Comparison of ENCODE assay signal across 6 cellular contexts in genomic region chr13:71778998-71779397, GRCh38.
DNase-seq lines count a peak whose midpoint lies in the region; ATAC-seq, FAIRE-seq and TF ChIP-seq lines count a peak whose summit lies in the region.
"Not testable (repeated sequence)": the region's sequence is repeated elsewhere in the genome, so short reads cannot be mapped to it uniquely, and the experiment has no call there.

No MANE protein-coding gene starts in this region.

- not testable (repeated sequence) for ATAC-seq in K562

- CTCF ChIA-PET in K562 (lab: Yijun Ruan, JAX; ENCODE audit: low intra/inter-chr PET ratio) = not testable (repeated sequence)

- H3K9ac ChIP-seq in K562 (ENCODE audit: insufficient read depth in 1 of 2, low read depth in 2 of 2, low read length in 2 of 2); kidney (ENCODE audit: low read length in 2 of 2): not testable (repeated sequence)

- intact Hi-C loops in K562 (cut with micrococcal nuclease); kidney (cut with DNase I): not testable (repeated sequence)

- not testable (repeated sequence) for H2AFZ ChIP-seq in K562 (ENCODE audit: low read depth, low read length)

- not testable (repeated sequence) for DNase-seq in RCC 7860 (ENCODE audit: low spot score); K562 (ENCODE audit: extremely low read depth in 1 of 4, low spot score in 3 of 4); kidney; small intestine

- H3K4me3 ChIP-seq in K562; kidney (ENCODE audit: low read length in 2 of 2); small intestine (ENCODE audit: low read depth in 1 of 2, low read length in 2 of 2): not testable (repeated sequence)

- H3K9me3 ChIP-seq in K562 (replicated peaks; ENCODE audit: control insufficient read depth, insufficient read depth, low read depth, low read length); kidney (ENCODE audit: control insufficient read depth in 1 of 2, low read length in 2 of 2); small intestine (ENCODE audit: control insufficient read depth, low read depth): not testable (repeated sequence)

- H3K79me2 ChIP-seq in K562 (ENCODE audit: control insufficient read depth, insufficient read depth, low read length) = not testable (repeated sequence)

- not testable (repeated sequence) for H3K4me1 ChIP-seq in K562 (replicated peaks in 1 of 2; ENCODE audit: control insufficient read depth in 2 of 2, insufficient read depth in 2 of 2, low read length in 2 of 2); kidney (ENCODE audit: control insufficient read depth in 1 of 2, insufficient read depth in 1 of 2, low read depth in 1 of 2, low read length in 2 of 2); small intestine (ENCODE audit: control insufficient read depth in 2 of 2, insufficient read depth in 1 of 2, low read depth in 1 of 2, low read length in 1 of 2)

- 45% methylated on average over 9 of the region's 11 CpGs for WGBS in K562 (ENCODE audit: insufficient coverage, low coverage, missing lambda C conversion rate)
- WGBS in small intestine, 3 donors = 85 to 91% (median 90%) methylated on average over 5 to 11 of the region's 11 CpGs

- in situ Hi-C loops in K562 (cut with MboI) = not testable (repeated sequence)

- TF ChIP-seq POLR2A in K562 (conservative IDR thresholded peaks at IDR 0.05) = not testable (repeated sequence)

- not testable (repeated sequence) for H3K27me3 ChIP-seq in K562 (ENCODE audit: control insufficient read depth in 2 of 2, insufficient read depth in 2 of 2, low read length in 2 of 2); small intestine (ENCODE audit: control insufficient read depth in 2 of 2, insufficient read depth in 2 of 2, low read length in 2 of 2)

- not testable (repeated sequence) for H4K20me1 ChIP-seq in K562 (replicated peaks; ENCODE audit: control insufficient read depth, insufficient read depth, low read length)

- not testable (repeated sequence) for H3K27ac ChIP-seq in K562 (ENCODE audit: extremely low read depth, low read depth, low read length); kidney (ENCODE audit: low read depth in 2 of 2, low read length in 2 of 2); small intestine (ENCODE audit: low read depth in 1 of 2, low read length in 1 of 2)

- not testable (repeated sequence) for TF ChIP-seq RAD21 in K562 (CRISPR knock-in tag; conservative IDR thresholded peaks at IDR 0.05 in 1 of 2, IDR thresholded peaks at IDR 0.05 in 1 of 2)

- not testable (repeated sequence) for H3K9me1 ChIP-seq in K562 (ENCODE audit: control insufficient read depth, insufficient read depth, low read length)

- not testable (repeated sequence) for BruUV-seq in K562 (replicated peaks; lab: Mats Ljungman, UMichigan)

- not testable (repeated sequence) for TF ChIP-seq EP300 in K562 (IDR thresholded peaks at IDR 0.05; ENCODE audit: low read length)

- POLR2A ChIA-PET in K562 (lab: Yijun Ruan, JAX) = not testable (repeated sequence)

- H3K36me3 ChIP-seq in K562 (ENCODE audit: control insufficient read depth, insufficient read depth, low read length); kidney (ENCODE audit: control insufficient read depth in 1 of 2, insufficient read depth in 2 of 2, low read length in 2 of 2); small intestine (ENCODE audit: control insufficient read depth in 2 of 2, insufficient read depth in 2 of 2, low read length in 2 of 2): not testable (repeated sequence)

- not testable (repeated sequence) for H3K4me2 ChIP-seq in K562 (ENCODE audit: insufficient read depth, low read length)

- FAIRE-seq in A204.1 (lab: Jason Lieb, UNC) (peak; percentile 32), RCC 7860 (lab: Jason Lieb, UNC) (peak; percentile 38), endometrium (lab: Jason Lieb, UNC) (peak; percentile 92), kidney (lab: Jason Lieb, UNC) (peak; percentile 98), small intestine (lab: Jason Lieb, UNC) (peak; percentile 90)
- not testable (repeated sequence) for FAIRE-seq in K562 (lab: Jason Lieb, UNC)

- TF ChIP-seq CTCF in K562 (IDR thresholded peaks at IDR 0.05 in 2 of 3, conservative IDR thresholded peaks at IDR 0.05 in 1 of 3; ENCODE audit: insufficient read depth in 2 of 3, low read depth in 1 of 3, low read length in 3 of 3); kidney (IDR thresholded peaks at IDR 0.05; ENCODE audit: borderline replicate concordance, extremely low read depth, insufficient read depth): not testable (repeated sequence)

TF ChIP-seq in K562, 482 proteins besides CTCF, POLR2A, EP300 and RAD21:
- TF ChIP-seq ZNF449 (CRISPR knock-in tag; IDR thresholded peaks at IDR 0.05) = 0 out of 2 replicates have a peak, but pooled peaks have one; percentile 57
- 0 out of 2 replicates have a peak, but pooled peaks have one; percentile 69 for TF ChIP-seq ZNF408 (CRISPR knock-in tag; IDR thresholded peaks at IDR 0.05; ENCODE audit: low read depth)
- 0 out of 2 replicates have a peak, but pooled peaks have one; percentile 47 for TF ChIP-seq ZNF707 (CRISPR knock-in tag; conservative IDR thresholded peaks at IDR 0.05)
